8 cellular contexts compared by ENCODE assay signal in the genomic region with DNA sequence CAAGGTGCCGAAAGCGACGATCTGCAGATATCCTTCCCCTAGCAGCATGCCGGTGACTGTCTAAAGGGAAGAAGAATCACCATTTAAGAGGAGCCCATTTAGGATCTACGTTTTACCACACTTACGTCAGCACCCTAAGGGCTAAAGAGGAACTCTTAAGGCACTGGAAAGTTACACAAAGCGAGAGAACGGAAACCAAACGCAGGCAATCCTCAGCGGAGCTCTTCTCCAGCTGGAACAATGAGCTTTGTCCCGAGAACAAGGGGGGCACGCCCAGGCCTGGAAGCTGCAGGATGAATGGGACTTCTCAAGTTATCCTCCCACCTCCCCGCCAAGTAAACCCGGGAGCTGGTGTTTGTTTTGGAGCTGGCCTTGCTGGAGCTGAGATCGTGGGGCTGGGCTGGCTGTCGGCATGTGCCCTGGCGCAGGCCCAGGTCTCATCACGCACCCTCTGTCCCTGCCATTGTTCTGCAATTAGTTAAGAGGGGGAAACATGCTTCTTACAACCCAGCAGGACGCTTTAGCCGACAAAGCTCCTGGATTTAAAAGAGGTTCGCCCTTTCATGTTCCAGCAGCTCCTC. TPM values are rescaled to one million over a fixed set of nuclear protein-coding genes. Genes with fewer than 3 reads are reported as not detected.
DNase-seq lines count a peak whose midpoint lies in the region; ATAC-seq and TF ChIP-seq lines count a peak whose summit lies in the region.

No MANE protein-coding gene starts in this region.

- H3K79me2 ChIP-seq in GM23338 (replicated peaks; ENCODE audit: insufficient read depth): peaks cover 42% of the 10 kb centered on the region
- H3K79me2 ChIP-seq in Karpas-422 (ENCODE audit: low read length): no peaks in the 10 kb centered on the region

- H3K4me3 Mint-ChIP-seq in GM23338: peak overlapping the region; percentile 37; the same call in 1 of the 3 replicates

- H3K4me1 Mint-ChIP-seq in GM23338: peaks cover 35% of the 10 kb centered on the region

- no peaks in the 10 kb centered on the region for H3K9me3 Mint-ChIP-seq in GM23338

- H3K9ac ChIP-seq in Karpas-422 (ENCODE audit: low read length): no peak overlapping the region

- TF ChIP-seq CTCF in GM23338 (conservative IDR thresholded peaks at IDR 0.05; ENCODE audit: low read depth in 2 of 2): no peak
- TF ChIP-seq CTCF in RWPE2 (IDR thresholded peaks at IDR 0.05; ENCODE audit: poor library complexity, severe bottlenecking): no peak

- peaks cover 4% of the 10 kb centered on the region for H3K27me3 Mint-ChIP-seq in GM23338 (ENCODE audit: insufficient read depth, low read depth, poor library complexity)

- peak overlapping the region; percentile 79 for H3K27ac ChIP-seq in GM23338 (ENCODE audit: low read depth)
- peak overlapping the region; percentile 98 for H3K27ac ChIP-seq in RWPE2 (ENCODE audit: poor library complexity, severe bottlenecking)
- H3K27ac ChIP-seq in Karpas-422 (ENCODE audit: low read length): no peak overlapping the region

- H3K9me2 ChIP-seq in GM23338 (ENCODE audit: insufficient read depth) (no peaks in the 10 kb centered on the region), Karpas-422 (replicated peaks; ENCODE audit: insufficient read depth, low read length) (no peaks in the 10 kb centered on the region)

- peaks cover 4% of the 10 kb centered on the region; the same call in 1 of the 3 replicates for H3K36me3 Mint-ChIP-seq in GM23338 (ENCODE audit: low read depth)

- DNase-seq in GM23338 (ENCODE audit: low spot score): peak; percentile 83
- DNase-seq in RWPE2 (ENCODE audit: low spot score): peak; percentile 95
- DNase-seq in fibroblast of the conjunctiva (ENCODE audit: low read depth): peak; percentile 90
- DNase-seq in pons (ENCODE audit: low spot score): peak; percentile 71
- no peak for DNase-seq in Karpas-422
- DNase-seq in stimulated activated naive CD8-positive, alpha-beta T cell treated with anti-CD3 and anti-CD28 coated beads, Interleukin-15, Interleukin-2, amounts not matched to agents 100 U/mL and 50 U/mL, for 24 hours: no peak

- 0 out of 2 replicates have a peak overlapping the region, but pooled peaks have one; percentile 45 for H3K27ac Mint-ChIP-seq in GM23338

- ATAC-seq in GM23338: peak; percentile 84
- peak; percentile 82 for ATAC-seq in RWPE2 (ENCODE audit: low read depth)
- ATAC-seq in stimulated activated naive CD8-positive, alpha-beta T cell treated with anti-CD3 and anti-CD28 coated beads, Interleukin-15, Interleukin-2, amounts not matched to agents 100 U/mL and 50 U/mL, for 24 hours: no peak
- ATAC-seq in GM21737 (IDR thresholded peaks at IDR 0.05; ENCODE audit: unreplicated experiment): no peak
- ATAC-seq in GM18873 (IDR thresholded peaks at IDR 0.05; ENCODE audit: low FRiP score, unreplicated experiment): no peak

- peaks cover 4% of the 10 kb centered on the region for H3F3A ChIP-seq in GM23338 (replicated peaks; ENCODE audit: low read depth)

- H3K27me3 ChIP-seq in GM23338 (ENCODE audit: insufficient read depth): no peaks in the 10 kb centered on the region
- H3K27me3 ChIP-seq in RWPE2 (ENCODE audit: insufficient read depth, poor library complexity, severe bottlenecking): no peaks in the 10 kb centered on the region
- no peaks in the 10 kb centered on the region for H3K27me3 ChIP-seq in Karpas-422 (ENCODE audit: low read length)

- no peaks in the 10 kb centered on the region for H3K36me3 ChIP-seq in GM23338 (ENCODE audit: insufficient read depth)
- H3K36me3 ChIP-seq in RWPE2 (ENCODE audit: low read depth): 0 out of 2 replicates have a peak, but pooled peaks cover 8% of the 10 kb centered on the region
- H3K36me3 ChIP-seq in Karpas-422 (ENCODE audit: insufficient read depth, low read length): no peaks in the 10 kb centered on the region

- H3K4me2 ChIP-seq in GM23338 (peak overlapping the region; percentile 42), Karpas-422 (ENCODE audit: low read depth, low read length, poor library complexity, severe bottlenecking) (no peak overlapping the region)

- H2AFZ ChIP-seq in GM23338: no peak overlapping the region
- H2AFZ ChIP-seq in Karpas-422 (ENCODE audit: low read length): no peak overlapping the region

- H3K9me3 ChIP-seq in RWPE2 (ENCODE audit: severe bottlenecking): no peaks in the 10 kb centered on the region
- no peaks in the 10 kb centered on the region for H3K9me3 ChIP-seq in Karpas-422 (ENCODE audit: low read length)

- no peaks in the 10 kb centered on the region; the same call in 1 of the 2 replicates for H4K20me1 ChIP-seq in GM23338 (replicated peaks; ENCODE audit: insufficient read depth)
- H4K20me1 ChIP-seq in Karpas-422 (ENCODE audit: insufficient read depth, low read depth, low read length): no peaks in the 10 kb centered on the region

- H3K4me3 ChIP-seq in GM23338 (peak overlapping the region; percentile 27; the same call in 1 of the 2 replicates), RWPE2 (ENCODE audit: severe bottlenecking) (no peak overlapping the region), Karpas-422 (ENCODE audit: low read length) (no peak overlapping the region)

- H3K4me1 ChIP-seq in GM23338 (ENCODE audit: insufficient read depth): peaks cover 14% of the 10 kb centered on the region
- H3K4me1 ChIP-seq in RWPE2 (ENCODE audit: insufficient read depth, poor library complexity, severe bottlenecking): peaks cover 29% of the 10 kb centered on the region
- no peaks in the 10 kb centered on the region for H3K4me1 ChIP-seq in Karpas-422 (ENCODE audit: low read length)

TF ChIP-seq in GM23338, 12 proteins besides CTCF, POLR2A, EP300 and RAD21:
- TF ChIP-seq STAT1 (IDR thresholded peaks at IDR 0.05; ENCODE audit: unreplicated experiment): no peak

RNA-seq across cellular contexts. Expression of a gene that starts 36.5 kb away (rescaled TPM):
- 216 and 225 TPM in 2 replicates for total RNA-seq in GM23338 (2014; rRNA removed; shearing (Covaris generic))
- polyA plus RNA-seq in GM23338 (2016; fragmentation: Nextera tagmentation; extraction: Ambion mirVana): 38.5 and 42.2 TPM in 2 replicates
- not detected in 2 replicates for total RNA-seq in Karpas-422 (2014; rRNA removed; shearing (Covaris generic); ENCODE audit: low replicate concordance)

Comparison
In these comparisons a context has a peak if more than half of its experiments do, and no peak if none do; other contexts are left out.
1. ATAC-seq: peak in GM23338 (single experiment) and RWPE2 (single experiment); none in stimulated activated naive CD8-positive, alpha-beta T cell treated with anti-CD3 and anti-CD28 coated beads, Interleukin-15, Interleukin-2, amounts not matched to agents 100 U/mL and 50 U/mL, for 24 hours (single experiment), GM21737 (single experiment) and GM18873 (single experiment).
2. DNase-seq: peak in GM23338 (single experiment), RWPE2 (single experiment), fibroblast of the conjunctiva (single experiment) and pons (single experiment); none in Karpas-422 (single experiment) and stimulated activated naive CD8-positive, alpha-beta T cell treated with anti-CD3 and anti-CD28 coated beads, Interleukin-15, Interleukin-2, amounts not matched to agents 100 U/mL and 50 U/mL, for 24 hours (single experiment).
3. RNA of a gene that starts 36.5 kb away (total RNA-seq): 216 to 225 TPM in GM23338; not detected in Karpas-422; every median in the first group is over 100 times any median in the second.